In the genomic region with DNA sequence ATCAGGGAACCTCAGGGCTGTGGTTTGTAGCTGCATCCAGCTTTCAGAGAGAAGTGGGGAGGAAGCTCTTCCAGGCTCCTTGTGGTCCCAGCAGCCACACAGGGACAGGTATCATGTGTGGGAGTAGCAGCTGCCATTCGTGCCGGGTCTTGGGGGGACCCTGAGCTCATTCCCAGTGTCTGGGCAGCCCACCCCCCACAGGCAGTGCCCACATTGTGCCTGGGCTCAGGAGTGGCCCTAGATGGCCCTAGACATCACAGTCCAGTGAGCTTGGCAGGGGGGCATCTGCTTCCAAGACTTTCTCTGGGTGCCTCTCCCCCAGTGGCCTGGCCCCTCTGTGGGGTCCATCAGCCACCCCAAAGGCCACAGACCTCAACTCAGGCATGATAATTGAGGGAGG, we compare ENCODE assay signal across 1 cellular context.
TF ChIP-seq lines count a peak whose summit lies in the region.

No MANE protein-coding gene starts in this region.

TF ChIP-seq in WTC11, 78 proteins besides CTCF, POLR2A, EP300 and RAD21 (continued from another document):
- TF ChIP-seq, protein P1, sequence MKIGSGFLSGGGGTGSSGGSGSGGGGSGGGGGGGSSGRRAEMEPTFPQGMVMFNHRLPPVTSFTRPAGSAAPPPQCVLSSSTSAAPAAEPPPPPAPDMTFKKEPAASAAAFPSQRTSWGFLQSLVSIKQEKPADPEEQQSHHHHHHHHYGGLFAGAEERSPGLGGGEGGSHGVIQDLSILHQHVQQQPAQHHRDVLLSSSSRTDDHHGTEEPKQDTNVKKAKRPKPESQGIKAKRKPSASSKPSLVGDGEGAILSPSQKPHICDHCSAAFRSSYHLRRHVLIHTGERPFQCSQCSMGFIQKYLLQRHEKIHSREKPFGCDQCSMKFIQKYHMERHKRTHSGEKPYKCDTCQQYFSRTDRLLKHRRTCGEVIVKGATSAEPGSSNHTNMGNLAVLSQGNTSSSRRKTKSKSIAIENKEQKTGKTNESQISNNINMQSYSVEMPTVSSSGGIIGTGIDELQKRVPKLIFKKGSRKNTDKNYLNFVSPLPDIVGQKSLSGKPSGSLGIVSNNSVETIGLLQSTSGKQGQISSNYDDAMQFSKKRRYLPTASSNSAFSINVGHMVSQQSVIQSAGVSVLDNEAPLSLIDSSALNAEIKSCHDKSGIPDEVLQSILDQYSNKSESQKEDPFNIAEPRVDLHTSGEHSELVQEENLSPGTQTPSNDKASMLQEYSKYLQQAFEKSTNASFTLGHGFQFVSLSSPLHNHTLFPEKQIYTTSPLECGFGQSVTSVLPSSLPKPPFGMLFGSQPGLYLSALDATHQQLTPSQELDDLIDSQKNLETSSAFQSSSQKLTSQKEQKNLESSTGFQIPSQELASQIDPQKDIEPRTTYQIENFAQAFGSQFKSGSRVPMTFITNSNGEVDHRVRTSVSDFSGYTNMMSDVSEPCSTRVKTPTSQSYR (CRISPR knock-in tag; IDR thresholded peaks at IDR 0.05), result no peak
- TF ChIP-seq GABPB1 (CRISPR knock-in tag; IDR thresholded peaks at IDR 0.05) (no peak), CBFB (CRISPR knock-in tag; IDR thresholded peaks at IDR 0.05; ENCODE audit: low read depth) (no peak), MXD4 (CRISPR knock-in tag; IDR thresholded peaks at IDR 0.05; ENCODE audit: borderline replicate concordance) (no peak), IRF2 (CRISPR knock-in tag; IDR thresholded peaks at IDR 0.05; ENCODE audit: borderline replicate concordance, low read depth) (no peak), ZNF317 (CRISPR knock-in tag; IDR thresholded peaks at IDR 0.05; ENCODE audit: borderline replicate concordance, low read depth) (no peak)
- TF ChIP-seq, protein P2, sequence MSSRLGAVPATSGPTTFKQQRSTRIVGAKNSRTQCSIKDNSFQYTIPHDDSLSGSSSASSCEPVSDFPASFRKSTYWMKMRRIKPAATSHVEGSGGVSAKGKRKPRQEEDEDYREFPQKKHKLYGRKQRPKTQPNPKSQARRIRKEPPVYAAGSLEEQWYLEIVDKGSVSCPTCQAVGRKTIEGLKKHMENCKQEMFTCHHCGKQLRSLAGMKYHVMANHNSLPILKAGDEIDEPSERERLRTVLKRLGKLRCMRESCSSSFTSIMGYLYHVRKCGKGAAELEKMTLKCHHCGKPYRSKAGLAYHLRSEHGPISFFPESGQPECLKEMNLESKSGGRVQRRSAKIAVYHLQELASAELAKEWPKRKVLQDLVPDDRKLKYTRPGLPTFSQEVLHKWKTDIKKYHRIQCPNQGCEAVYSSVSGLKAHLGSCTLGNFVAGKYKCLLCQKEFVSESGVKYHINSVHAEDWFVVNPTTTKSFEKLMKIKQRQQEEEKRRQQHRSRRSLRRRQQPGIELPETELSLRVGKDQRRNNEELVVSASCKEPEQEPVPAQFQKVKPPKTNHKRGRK (CRISPR knock-in tag; IDR thresholded peaks at IDR 0.05; ENCODE audit: borderline replicate concordance), result no peak
